ENCODE assay signal across 8 cellular contexts in the genomic region with DNA sequence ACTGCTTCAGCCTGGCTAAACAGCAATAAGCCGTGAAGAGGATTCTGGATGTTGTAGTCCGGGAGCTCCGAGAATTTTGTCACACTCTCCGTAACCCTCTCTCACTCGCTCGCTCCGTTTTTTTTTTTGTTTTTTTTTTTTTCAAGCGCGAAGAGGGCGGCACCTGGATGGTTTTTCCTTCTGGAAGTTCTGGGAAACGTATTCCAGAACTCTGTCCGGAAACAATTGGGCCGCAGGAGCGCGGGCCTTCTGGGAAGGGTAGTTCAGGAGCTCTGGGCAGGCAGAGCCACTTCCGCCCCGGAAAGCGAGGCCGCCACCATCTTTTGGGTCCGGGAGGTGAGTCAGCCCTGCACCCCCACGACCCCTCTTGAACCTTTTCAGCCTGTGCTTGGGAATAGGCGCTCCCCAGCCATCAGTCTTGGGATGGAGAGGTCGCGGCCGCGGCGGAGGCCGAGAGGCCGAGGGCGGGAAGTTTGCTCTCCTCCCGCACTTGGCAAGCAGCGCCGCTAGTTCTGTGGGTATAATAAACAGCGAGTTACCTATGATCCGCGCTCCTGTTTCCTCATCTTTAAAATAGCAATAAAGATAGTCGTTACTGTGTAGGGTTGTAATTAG. TPM values are rescaled to one million over a fixed set of nuclear protein-coding genes. Genes with fewer than 3 reads are reported as not detected.
DNase-seq lines count a peak whose midpoint lies in the region; ATAC-seq and TF ChIP-seq lines count a peak whose summit lies in the region.

A gene (plus strand): TSS at position 283 of the 615 bp plus-strand sequence. CDS start 5,261 bp downstream, outside the sequence.

- POLR2A ChIA-PET in activated CD4-positive, alpha-beta memory T cell treated with anti-CD3 and anti-CD28 coated beads, Interleukin-2, amount 10 ng/mL, durations not matched to agents 7 days and 5 days (lab: Charles Lee) = interaction anchor here (0.8 to 1.8 kb wide), 6 partner anchors 46 to 277 kb away, joined by 3 to 9 read pairs (median 4); a partner anchor contains a TSS

- CTCF ChIA-PET in activated CD4-positive, alpha-beta memory T cell treated with anti-CD3 and anti-CD28 coated beads, Interleukin-2, amount 10 ng/mL, durations not matched to agents 7 days and 5 days (lab: Charles Lee) = interaction anchor here (0.6 to 1.1 kb wide), 7 partner anchors 20 to 1755 kb away, joined by 3 to 5 read pairs (median 3); a partner anchor contains a TSS

- peaks cover 54% of the 10 kb centered on the region for H3K36me3 Mint-ChIP-seq in activated CD4-positive, alpha-beta memory T cell treated with anti-CD3 and anti-CD28 coated beads, Interleukin-2, amount 10 ng/mL, durations not matched to agents 7 days and 5 days (ENCODE audit: low read depth)

- H3K9me3 ChIP-seq in left lung = peaks cover 0 to 25% of the 10 kb centered on the region in 2 donors

- peak; percentile 91 for DNase-seq in AG09319 (ENCODE audit: extremely low read depth, low read depth)
- DNase-seq in NCI-H69 (lab: John Stamatoyannopoulos, UW) = peak; percentile 97
- peak; percentile 83 for DNase-seq in activated CD4-positive, alpha-beta memory T cell treated with anti-CD3 and anti-CD28 coated beads, Interleukin-2, amount 10 ng/mL, durations not matched to agents 7 days and 5 days
- peak; percentile 92 to 96 for DNase-seq in dermis microvascular lymphatic vessel endothelial cell (ENCODE audit: low read depth in 2 of 2)
- DNase-seq in left lung = peak; percentile 94 to 95
- DNase-seq in stimulated activated CD4-positive, alpha-beta T cell treated with anti-CD3 and anti-CD28 coated beads, Interleukin-2, amount 100 ng/mL, for 4 hours (ENCODE audit: low read depth) = peak; percentile 77

- peak within 1 kb of the TSS; percentile 82 to 85 for H3K27ac ChIP-seq in left lung

- peak within 1 kb of the TSS; percentile 94 for H3K4me3 Mint-ChIP-seq in activated CD4-positive, alpha-beta memory T cell treated with anti-CD3 and anti-CD28 coated beads, Interleukin-2, amount 10 ng/mL, durations not matched to agents 7 days and 5 days

- H3K27ac Mint-ChIP-seq in activated CD4-positive, alpha-beta memory T cell treated with anti-CD3 and anti-CD28 coated beads, Interleukin-2, amount 10 ng/mL, durations not matched to agents 7 days and 5 days = peak within 1 kb of the TSS; percentile 81

- peaks cover 0 to 11% of the 10 kb centered on the region in 2 donors for H3K4me1 ChIP-seq in left lung

- TF ChIP-seq CTCF in AG09319 (IDR thresholded peaks at IDR 0.05; ENCODE audit: low read depth, low read length) (no peak), left lung (IDR thresholded peaks at IDR 0.05) (no peak)

- peaks cover 15% of the 10 kb centered on the region for H3K9me3 Mint-ChIP-seq in activated CD4-positive, alpha-beta memory T cell treated with anti-CD3 and anti-CD28 coated beads, Interleukin-2, amount 10 ng/mL, durations not matched to agents 7 days and 5 days

- intact Hi-C loops in left lung (cut with DNase I) = no loop called here

- H3K4me3 ChIP-seq in left lung = peak within 1 kb of the TSS; percentile 49 to 76

- ATAC-seq in GM19023 (IDR thresholded peaks at IDR 0.05; ENCODE audit: unreplicated experiment) = peak; percentile 91
- peak; percentile 79 for ATAC-seq in HG03460 (IDR thresholded peaks at IDR 0.05; ENCODE audit: unreplicated experiment)
- ATAC-seq in left lung = peak; percentile 99

- H3K36me3 ChIP-seq in left lung = peaks cover 0 to 33% of the 10 kb centered on the region in 2 donors

- H3K27me3 ChIP-seq in left lung = no peaks in the 10 kb centered on the region

- no peaks in the 10 kb centered on the region for H3K27me3 Mint-ChIP-seq in activated CD4-positive, alpha-beta memory T cell treated with anti-CD3 and anti-CD28 coated beads, Interleukin-2, amount 10 ng/mL, durations not matched to agents 7 days and 5 days

- peaks cover 29% of the 10 kb centered on the region for H3K4me1 Mint-ChIP-seq in activated CD4-positive, alpha-beta memory T cell treated with anti-CD3 and anti-CD28 coated beads, Interleukin-2, amount 10 ng/mL, durations not matched to agents 7 days and 5 days

RNA-seq across cellular contexts. Expression of the gene that starts here (rescaled TPM):
- total RNA-seq in activated CD4-positive, alpha-beta memory T cell treated with anti-CD3 and anti-CD28 coated beads, Interleukin-2, amount 10 ng/mL, durations not matched to agents 7 days and 5 days = 10 to 100 TPM; 26.9 to 27.9 TPM
- total RNA-seq in dermis microvascular lymphatic vessel endothelial cell (14.4 and 18.6 TPM in 2 replicates), left lung (10 to 100 TPM; 13.3 to 13.8 TPM)

Comparison
In these comparisons a context has a peak if more than half of its experiments do, and no peak if none do; other contexts are left out.
1. Peak in every context shown above with its lines: DNase-seq, ATAC-seq, H3K4me3 ChIP-seq and H3K27ac ChIP-seq.